In the genomic region with DNA sequence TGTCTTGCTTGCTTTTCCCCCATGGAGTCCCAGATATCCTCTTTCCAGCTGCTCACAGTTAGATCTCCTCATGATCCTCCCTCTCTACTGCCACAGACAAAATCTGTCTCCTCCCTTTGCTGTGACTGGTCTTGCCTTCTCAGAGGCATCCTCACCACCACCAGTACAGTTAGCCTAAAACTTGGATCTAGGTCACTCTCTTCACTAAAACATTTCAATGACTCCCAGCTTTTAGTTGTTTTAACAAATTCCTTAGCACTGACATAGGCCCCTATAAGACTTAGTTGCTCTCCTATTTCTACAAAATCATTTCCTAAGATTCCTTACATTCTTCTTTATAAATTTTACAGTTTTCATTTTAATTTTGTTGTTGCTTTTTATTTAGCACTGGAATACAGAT, we compare ENCODE assay signal across 28 cellular contexts.
DNase-seq lines count a peak whose midpoint lies in the region; ATAC-seq, FAIRE-seq and TF ChIP-seq lines count a peak whose summit lies in the region.
"Had no signal": no experiment of that assay in that cellular context is flagged by ENCODE, and none has a peak within 500 bp of the region (broad histone marks: within the 10 kb centered on the region; RNA-seq: fewer than 3 reads in every experiment).

No MANE protein-coding gene starts in this region.

- peaks cover 10% of the 10 kb centered on the region for H3K4me1 ChIP-seq in GM23338 (ENCODE audit: insufficient read depth)
- H3K4me1 ChIP-seq in astrocyte (ENCODE audit: insufficient read depth, low read length): peaks cover 5% of the 10 kb centered on the region
- H3K4me1 ChIP-seq: parathyroid adenoma had no signal

- no peaks in the 10 kb centered on the region for H3K9me3 ChIP-seq in astrocyte (ENCODE audit: insufficient read depth, low read depth, low read length)

- H2AFZ ChIP-seq in GM23338 (no peak overlapping the region), astrocyte (ENCODE audit: low read depth, low read length) (no peak overlapping the region)
- H2AFZ ChIP-seq: parathyroid adenoma had no signal

- no peak overlapping the region for H3K4me3 ChIP-seq in GM23338
- no peak overlapping the region for H3K4me3 ChIP-seq in astrocyte (ENCODE audit: insufficient read depth, low read depth, low read length)
- no peak overlapping the region for H3K4me3 ChIP-seq in foreskin fibroblast (ENCODE audit: low read depth in 1 of 2, low read length in 2 of 2)
- no peak overlapping the region for H3K4me3 ChIP-seq in dorsolateral prefrontal cortex

- ATAC-seq in GM23338: no peak
- no peak for ATAC-seq in HG02642 (IDR thresholded peaks at IDR 0.05; ENCODE audit: poor library complexity, unreplicated experiment)
- ATAC-seq: activated CD4-positive, CD25-positive, alpha-beta regulatory T cell treated with anti-CD3 and anti-CD28 coated beads, Interleukin-2, amount 50 U/mL, for 24 hours; effector memory CD8-positive, alpha-beta T cell; HepG2; natural killer cell; sciatic nerve had no signal

- no peaks in the 10 kb centered on the region for H3K36me3 Mint-ChIP-seq in GM23338 (ENCODE audit: low read depth)
- H3K36me3 Mint-ChIP-seq in astrocyte (ENCODE audit: low read depth, unreplicated experiment): no peaks in the 10 kb centered on the region
- no peaks in the 10 kb centered on the region for H3K36me3 Mint-ChIP-seq in activated T-helper 2 cell treated with anti-CD3 and anti-CD28 coated beads, Interferon-gamma antibody, Interleukin-2, Interleukin-4, amounts not matched to agents 10 μg/mL and 5 μg/mL and 100 μg/mL, durations not matched to agents 14 hours and 24 hours and 36 hours (ENCODE audit: low read depth)
- H3K36me3 Mint-ChIP-seq: memory B cell, natural killer cell had no signal

- H3K9me3 Mint-ChIP-seq in GM23338 (no peaks in the 10 kb centered on the region), astrocyte (ENCODE audit: unreplicated experiment) (peaks cover 1% of the 10 kb centered on the region)
- H3K9me3 Mint-ChIP-seq in activated T-helper 2 cell treated with anti-CD3 and anti-CD28 coated beads, Interferon-gamma antibody, Interleukin-2, Interleukin-4, amounts not matched to agents 10 μg/mL and 5 μg/mL and 100 μg/mL, durations not matched to agents 14 hours and 24 hours and 36 hours: no peaks in the 10 kb centered on the region
- H3K9me3 Mint-ChIP-seq: memory B cell had no signal

- H3K4me1 Mint-ChIP-seq in GM23338 (peaks cover 26% of the 10 kb centered on the region), astrocyte (ENCODE audit: low read depth, unreplicated experiment) (peaks cover 24% of the 10 kb centered on the region)
- H3K4me1 Mint-ChIP-seq in activated T-helper 2 cell treated with anti-CD3 and anti-CD28 coated beads, Interferon-gamma antibody, Interleukin-2, Interleukin-4, amounts not matched to agents 10 μg/mL and 5 μg/mL and 100 μg/mL, durations not matched to agents 14 hours and 24 hours and 36 hours (ENCODE audit: low read depth): no peaks in the 10 kb centered on the region
- H3K4me1 Mint-ChIP-seq: memory B cell, natural killer cell had no signal

- H3K9me2 ChIP-seq in GM23338 (ENCODE audit: insufficient read depth): no peaks in the 10 kb centered on the region

- H3K36me3 ChIP-seq in GM23338 (ENCODE audit: insufficient read depth): no peaks in the 10 kb centered on the region
- no peaks in the 10 kb centered on the region for H3K36me3 ChIP-seq in astrocyte (ENCODE audit: insufficient read depth, low read length)

- H3K27ac ChIP-seq in GM23338 (ENCODE audit: low read depth) (no peak overlapping the region), astrocyte (ENCODE audit: low read depth, low read length) (no peak overlapping the region), dorsolateral prefrontal cortex (no peak overlapping the region)
- H3K27ac ChIP-seq: 22Rv1, C4-2B, parathyroid adenoma had no signal

- TF ChIP-seq CTCF in GM23338 (conservative IDR thresholded peaks at IDR 0.05; ENCODE audit: low read depth in 2 of 2) (no peak), astrocyte (IDR thresholded peaks at IDR 0.05; ENCODE audit: insufficient read depth, low read depth, low read length) (no peak), foreskin fibroblast (IDR thresholded peaks at IDR 0.05; ENCODE audit: low read depth, low read length) (no peak), dorsolateral prefrontal cortex (IDR thresholded peaks at IDR 0.05 in 54 of 56, conservative IDR thresholded peaks at IDR 0.05 in 2 of 56; ENCODE audit: low read depth in 1 of 56, partially characterized antibody in 56 of 56) (no peak)

- H3K27ac Mint-ChIP-seq in GM23338 (no peak overlapping the region), astrocyte (ENCODE audit: unreplicated experiment) (peak overlapping the region; percentile 43)
- H3K27ac Mint-ChIP-seq in activated T-helper 2 cell treated with anti-CD3 and anti-CD28 coated beads, Interferon-gamma antibody, Interleukin-2, Interleukin-4, amounts not matched to agents 10 μg/mL and 5 μg/mL and 100 μg/mL, durations not matched to agents 14 hours and 24 hours and 36 hours: no peak overlapping the region
- H3K27ac Mint-ChIP-seq: activated T-cell treated with anti-CD3 and anti-CD28 coated beads, Interleukin-2, amount 50 U/mL, for 24 hours; effector memory CD8-positive, alpha-beta T cell; memory B cell; natural killer cell had no signal

- FAIRE-seq in astrocyte (lab: Jason Lieb, UNC): no peak
- FAIRE-seq: GM19239, HepG2 had no signal

- intact Hi-C loops in dorsolateral prefrontal cortex (cut with DNase I): no loop called here
- intact Hi-C loops in activated T-helper 2 cell treated with anti-CD3 and anti-CD28 coated beads, Interferon-gamma antibody, Interleukin-2, Interleukin-4, amounts not matched to agents 10 μg/mL and 5 μg/mL and 100 μg/mL, durations not matched to agents 14 hours and 24 hours and 36 hours (cut with micrococcal nuclease): no loop called here

- H4K20me1 ChIP-seq in GM23338 (replicated peaks; ENCODE audit: insufficient read depth) (no peaks in the 10 kb centered on the region), astrocyte (ENCODE audit: insufficient read depth, low read length) (no peaks in the 10 kb centered on the region)

- H3K79me2 ChIP-seq in GM23338 (replicated peaks; ENCODE audit: insufficient read depth): no peaks in the 10 kb centered on the region
- no peaks in the 10 kb centered on the region for H3K79me2 ChIP-seq in astrocyte (ENCODE audit: insufficient read depth, low read length)
- H3K79me2 ChIP-seq: parathyroid adenoma had no signal

- DNase-seq in A172 (ENCODE audit: low spot score): peak; percentile 11
- peak; percentile 4 for DNase-seq in GM23338 (ENCODE audit: low spot score)
- peak; percentile 65 for DNase-seq in astrocyte (ENCODE audit: low read depth)
- peak; percentile 14 to 71 for DNase-seq in foreskin fibroblast
- DNase-seq in iPS-NIHi11 (ENCODE audit: low spot score): no peak
- DNase-seq in dorsolateral prefrontal cortex: no peak
- no peak for DNase-seq in activated T-helper 2 cell treated with anti-CD3 and anti-CD28 coated beads, Interferon-gamma antibody, Interleukin-2, Interleukin-4, amounts not matched to agents 10 μg/mL and 5 μg/mL and 100 μg/mL, durations not matched to agents 14 hours and 24 hours and 36 hours (ENCODE audit: low spot score)
- DNase-seq: activated naive CD4-positive, alpha-beta T cell treated with Interleukin-2 at 50 U/mL for 16 hours; activated T-cell treated with anti-CD3 and anti-CD28 coated beads, Interleukin-2, amount 50 U/mL, for 24 hours; anterior cingulate cortex; cerebellar nuclear complex; effector memory CD8-positive, alpha-beta T cell; GDM1; hippocampal formation; kidney; natural killer cell; NCI-H1694; NCI-H748 treated with DMSO at 0.1 percent for 48 hours; substantia nigra had no signal

- H3K27me3 ChIP-seq in GM23338 (ENCODE audit: insufficient read depth) (0 out of 2 replicates have a peak, but pooled peaks cover 3% of the 10 kb centered on the region), astrocyte (ENCODE audit: insufficient read depth, low read length) (no peaks in the 10 kb centered on the region), dorsolateral prefrontal cortex (no peaks in the 10 kb centered on the region)

- H3K4me3 Mint-ChIP-seq in GM23338: no peak overlapping the region
- H3K4me3 Mint-ChIP-seq in astrocyte (ENCODE audit: unreplicated experiment): no peak overlapping the region
- no peak overlapping the region for H3K4me3 Mint-ChIP-seq in activated T-helper 2 cell treated with anti-CD3 and anti-CD28 coated beads, Interferon-gamma antibody, Interleukin-2, Interleukin-4, amounts not matched to agents 10 μg/mL and 5 μg/mL and 100 μg/mL, durations not matched to agents 14 hours and 24 hours and 36 hours (ENCODE audit: low read depth)
- H3K4me3 Mint-ChIP-seq: activated T-cell treated with anti-CD3 and anti-CD28 coated beads, Interleukin-2, amount 50 U/mL, for 24 hours; effector memory CD8-positive, alpha-beta T cell; memory B cell; natural killer cell had no signal

- H3K4me2 ChIP-seq in GM23338: no peak overlapping the region
- peak overlapping the region; percentile 10 for H3K4me2 ChIP-seq in astrocyte (ENCODE audit: low read length)

- H3K27me3 Mint-ChIP-seq in GM23338 (ENCODE audit: insufficient read depth, low read depth, poor library complexity): peaks cover under 1% of the 10 kb centered on the region
- H3K27me3 Mint-ChIP-seq in astrocyte (ENCODE audit: low read depth, unreplicated experiment): no peaks in the 10 kb centered on the region
- no peaks in the 10 kb centered on the region for H3K27me3 Mint-ChIP-seq in activated T-helper 2 cell treated with anti-CD3 and anti-CD28 coated beads, Interferon-gamma antibody, Interleukin-2, Interleukin-4, amounts not matched to agents 10 μg/mL and 5 μg/mL and 100 μg/mL, durations not matched to agents 14 hours and 24 hours and 36 hours (ENCODE audit: low read depth)
- H3K27me3 Mint-ChIP-seq: activated T-cell treated with anti-CD3 and anti-CD28 coated beads, Interleukin-2, amount 50 U/mL, for 24 hours; effector memory CD8-positive, alpha-beta T cell; memory B cell had no signal

- no peaks in the 10 kb centered on the region for H3F3A ChIP-seq in GM23338 (replicated peaks; ENCODE audit: low read depth)

- H3K9ac ChIP-seq in astrocyte (ENCODE audit: low read length): no peak overlapping the region
- H3K9ac ChIP-seq: parathyroid adenoma had no signal

TF ChIP-seq in GM23338, 12 proteins besides CTCF, POLR2A, EP300 and RAD21:
- TF ChIP-seq ZNF331 (CRISPR knock-in tag; IDR thresholded peaks at IDR 0.05; ENCODE audit: low read depth): no peak

Comparison
In these comparisons a context has a peak if more than half of its experiments do, and no peak if none do; other contexts are left out.
1. DNase-seq: peak in A172 (single experiment), GM23338 (single experiment), astrocyte (single experiment) and foreskin fibroblast (2 of 2); none in iPS-NIHi11 (single experiment), dorsolateral prefrontal cortex (0 of 10) and activated T-helper 2 cell treated with anti-CD3 and anti-CD28 coated beads, Interferon-gamma antibody, Interleukin-2, Interleukin-4, amounts not matched to agents 10 μg/mL and 5 μg/mL and 100 μg/mL, durations not matched to agents 14 hours and 24 hours and 36 hours (single experiment).